In the genomic region with DNA sequence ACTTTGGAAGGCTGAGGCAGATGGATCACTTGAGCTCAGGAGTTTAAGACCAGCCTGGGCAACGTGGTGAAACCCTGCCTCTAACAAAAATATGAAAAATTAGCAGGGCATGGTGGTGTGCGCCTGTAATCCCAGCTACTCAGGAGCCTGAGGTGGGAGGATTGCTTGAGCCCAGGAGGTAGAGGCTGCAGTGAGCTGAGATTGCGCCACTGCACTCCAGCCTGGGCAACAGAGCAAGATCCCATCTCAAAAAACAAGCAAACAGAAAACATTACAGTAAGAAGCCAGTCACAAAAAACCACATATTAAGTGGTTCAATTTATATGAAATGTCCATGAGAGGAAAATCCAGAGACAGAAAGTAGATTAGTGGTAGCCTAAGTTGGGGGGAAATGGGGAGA, we compare ENCODE assay signal across 6 cellular contexts. TPM values are rescaled to one million over a fixed set of nuclear protein-coding genes. Genes with fewer than 3 reads are reported as not detected.
DNase-seq lines count a peak whose midpoint lies in the region; ATAC-seq, FAIRE-seq and TF ChIP-seq lines count a peak whose summit lies in the region.
"Not testable (repeated sequence)": the region's sequence is repeated elsewhere in the genome, so short reads cannot be mapped to it uniquely, and the experiment has no call there.

No MANE protein-coding gene starts in this region.

- CTCF ChIA-PET in CD8-positive, alpha-beta memory T cell (lab: Charles Lee); HepG2 (lab: Yijun Ruan, JAX; ENCODE audit: low intra/inter-chr PET ratio, low total read pairs): not testable (repeated sequence)

- not testable (repeated sequence) for H3K27ac ChIP-seq in CD8-positive, alpha-beta memory T cell (ENCODE audit: low read depth, low read length); HepG2 (ENCODE audit: extremely low read length, insufficient read depth, low read length)

- H3K27me3 ChIP-seq in CD8-positive, alpha-beta memory T cell (ENCODE audit: insufficient read depth, low read length, poor library complexity, severe bottlenecking); HepG2 (ENCODE audit: control insufficient read depth in 1 of 2, insufficient read depth in 2 of 2, low read length in 2 of 2): not testable (repeated sequence)

- intact Hi-C loops in HepG2 (cut with micrococcal nuclease; ENCODE audit: unreplicated experiment); natural killer cell (cut with micrococcal nuclease): not testable (repeated sequence)

- H3K4me3 Mint-ChIP-seq in CD8-positive, alpha-beta memory T cell = peak overlapping the region in 1 of 7 donors; percentile 43
- H3K4me3 Mint-ChIP-seq in IgD-negative memory B cell; activated naive CD8-positive, alpha-beta T cell treated with anti-CD3 and anti-CD28 coated beads, Interleukin-2, amount 50 U/mL, for 24 hours; natural killer cell; stimulated activated naive B cell treated with anti-CD40 and anti-IgM and Interleukin-4, amounts not matched to agents 10 μg/mL and 1 μg/mL and 100 μg/mL, for 72 hours: not testable (repeated sequence)

- not testable (repeated sequence) for H3K4me1 ChIP-seq in CD8-positive, alpha-beta memory T cell (ENCODE audit: insufficient read depth, low read length)
- H3K4me1 ChIP-seq in HepG2 (ENCODE audit: insufficient read depth, low read length) = peaks cover 11% of the 10 kb centered on the region; the same call in 1 of the 2 replicates

- H3K9me3 ChIP-seq in CD8-positive, alpha-beta memory T cell (ENCODE audit: low read length); HepG2 (ENCODE audit: low read length): not testable (repeated sequence)

- not testable (repeated sequence) for BruUV-seq in HepG2 (replicated peaks; lab: Mats Ljungman, UMichigan)

- H3K4me3 ChIP-seq in CD8-positive, alpha-beta memory T cell (ENCODE audit: low read length); HepG2 (replicated peaks in 1 of 3; ENCODE audit: insufficient read depth in 1 of 3, low read depth in 2 of 3, low read length in 3 of 3): not testable (repeated sequence)

- not testable (repeated sequence) for FAIRE-seq in HepG2 (lab: Jason Lieb, UNC)

- not testable (repeated sequence) for H3K9me3 Mint-ChIP-seq in CD8-positive, alpha-beta memory T cell; IgD-negative memory B cell; activated naive CD8-positive, alpha-beta T cell treated with anti-CD3 and anti-CD28 coated beads, Interleukin-2, amount 50 U/mL, for 24 hours; natural killer cell; stimulated activated naive B cell treated with anti-CD40 and anti-IgM and Interleukin-4, amounts not matched to agents 10 μg/mL and 1 μg/mL and 100 μg/mL, for 72 hours

- H3K36me3 Mint-ChIP-seq in CD8-positive, alpha-beta memory T cell = peaks cover 9 to 28% (median 18%) of the 10 kb centered on the region in 3 donors
- not testable (repeated sequence) for H3K36me3 Mint-ChIP-seq in IgD-negative memory B cell; activated naive CD8-positive, alpha-beta T cell treated with anti-CD3 and anti-CD28 coated beads, Interleukin-2, amount 50 U/mL, for 24 hours (ENCODE audit: low read depth); natural killer cell
- peaks cover 19 to 31% of the 10 kb centered on the region in 2 donors for H3K36me3 Mint-ChIP-seq in stimulated activated naive B cell treated with anti-CD40 and anti-IgM and Interleukin-4, amounts not matched to agents 10 μg/mL and 1 μg/mL and 100 μg/mL, for 72 hours

- H4K20me1 ChIP-seq in HepG2 (ENCODE audit: insufficient read depth, low read length) = not testable (repeated sequence)

- DNase-seq in CD8-positive, alpha-beta memory T cell; activated naive CD8-positive, alpha-beta T cell treated with anti-CD3 and anti-CD28 coated beads, Interleukin-2, amount 50 U/mL, for 24 hours; HepG2 (ENCODE audit: low spot score); natural killer cell; stimulated activated naive B cell treated with anti-CD40 and anti-IgM and Interleukin-4, amounts not matched to agents 10 μg/mL and 1 μg/mL and 100 μg/mL, for 72 hours: not testable (repeated sequence)

- 86% methylated on average over 3 of the region's 3 CpGs for WGBS in HepG2 (ENCODE audit: low lambda C conversion rate)

- not testable (repeated sequence) for TF ChIP-seq POLR2A in HepG2 (IDR thresholded peaks at IDR 0.05; ENCODE audit: insufficient read depth in 1 of 2, low read depth in 2 of 2, low read length in 2 of 2)

- not testable (repeated sequence) for H3K27me3 Mint-ChIP-seq in CD8-positive, alpha-beta memory T cell; IgD-negative memory B cell; activated naive CD8-positive, alpha-beta T cell treated with anti-CD3 and anti-CD28 coated beads, Interleukin-2, amount 50 U/mL, for 24 hours; natural killer cell (ENCODE audit: low read depth in 2 of 2); stimulated activated naive B cell treated with anti-CD40 and anti-IgM and Interleukin-4, amounts not matched to agents 10 μg/mL and 1 μg/mL and 100 μg/mL, for 72 hours

- H3K36me3 ChIP-seq in CD8-positive, alpha-beta memory T cell (ENCODE audit: insufficient read depth, low read length); HepG2 (replicated peaks in 1 of 2; ENCODE audit: control insufficient read depth in 1 of 2, insufficient read depth in 2 of 2, low read length in 2 of 2): not testable (repeated sequence)

- POLR2A ChIA-PET in CD8-positive, alpha-beta memory T cell (lab: Charles Lee); HepG2 (lab: Yijun Ruan, JAX): not testable (repeated sequence)

- peak overlapping the region in 5 of 8 donors; percentile 1 to 78 (median 15) for H3K27ac Mint-ChIP-seq in CD8-positive, alpha-beta memory T cell
- H3K27ac Mint-ChIP-seq in IgD-negative memory B cell = peak overlapping the region in 2 of 3 donors; percentile 8 to 32
- H3K27ac Mint-ChIP-seq in activated naive CD8-positive, alpha-beta T cell treated with anti-CD3 and anti-CD28 coated beads, Interleukin-2, amount 50 U/mL, for 24 hours = peak overlapping the region; percentile 11
- peak overlapping the region; percentile 11 to 16 for H3K27ac Mint-ChIP-seq in natural killer cell
- H3K27ac Mint-ChIP-seq in stimulated activated naive B cell treated with anti-CD40 and anti-IgM and Interleukin-4, amounts not matched to agents 10 μg/mL and 1 μg/mL and 100 μg/mL, for 72 hours = peak overlapping the region; percentile 84

- TF ChIP-seq RAD21 in HepG2 (CRISPR knock-in tag; IDR thresholded peaks at IDR 0.05) = not testable (repeated sequence)

- not testable (repeated sequence) for H3K79me2 ChIP-seq in HepG2 (ENCODE audit: insufficient read depth, low read length)

- not testable (repeated sequence) for H2AFZ ChIP-seq in HepG2 (ENCODE audit: low read length)

- ATAC-seq in activated naive CD8-positive, alpha-beta T cell treated with anti-CD3 and anti-CD28 coated beads, Interleukin-2, amount 50 U/mL, for 24 hours; HepG2; natural killer cell; stimulated activated naive B cell treated with anti-CD40 and anti-IgM and Interleukin-4, amounts not matched to agents 10 μg/mL and 1 μg/mL and 100 μg/mL, for 72 hours (replicated peaks): not testable (repeated sequence)

- not testable (repeated sequence) for H3K4me2 ChIP-seq in HepG2 (ENCODE audit: low read depth, low read length)

- in situ Hi-C loops in HepG2 (cut with HindIII; ENCODE audit: extremely low pct_ligation_motif_present, low pct_unique_long_range_greater_than_20kb) = not testable (repeated sequence)

- TF ChIP-seq EP300 in HepG2 (IDR thresholded peaks at IDR 0.05; ENCODE audit: low read depth in 2 of 2, low read length in 2 of 2); HepG2 (CRISPR knock-in tag; IDR thresholded peaks at IDR 0.05; ENCODE audit: borderline replicate concordance): not testable (repeated sequence)

- H3K4me1 Mint-ChIP-seq in CD8-positive, alpha-beta memory T cell; IgD-negative memory B cell; activated naive CD8-positive, alpha-beta T cell treated with anti-CD3 and anti-CD28 coated beads, Interleukin-2, amount 50 U/mL, for 24 hours; natural killer cell; stimulated activated naive B cell treated with anti-CD40 and anti-IgM and Interleukin-4, amounts not matched to agents 10 μg/mL and 1 μg/mL and 100 μg/mL, for 72 hours: not testable (repeated sequence)

- not testable (repeated sequence) for H3K9ac ChIP-seq in HepG2 (ENCODE audit: insufficient read depth, low read depth, low read length)

- not testable (repeated sequence) for TF ChIP-seq CTCF in HepG2 (CRISPR knock-in tag; IDR thresholded peaks at IDR 0.05); natural killer cell (IDR thresholded peaks at IDR 0.05)

RNA-seq across cellular contexts. Expression of gene STRN, which starts 12.7 kb away (rescaled TPM):
- 10 to 100 TPM; 26.9 to 28.3 TPM for total RNA-seq in CD8-positive, alpha-beta memory T cell
- 10.5 TPM for polyA plus RNA-seq in CD8-positive, alpha-beta memory T cell
- polyA plus RNA-seq in IgD-negative memory B cell (12.2 TPM), HepG2 (2011; rRNA removed) (8.8 and 10.4 TPM in 2 replicates)
- total RNA-seq in HepG2 (2016; rRNA removed; fragmentation: Illumina TruSeq; extraction: Trizol) (19.3 and 28.4 TPM in 2 replicates), natural killer cell (10 to 100 TPM; 43.1 to 49.9 (median 43.4) TPM)
- 2.6 and 3.9 TPM in 2 replicates for total RNA-seq in HepG2 (2016; cell fraction: cytosol; rRNA removed; fragmentation: Illumina TruSeq; extraction: Trizol; ENCODE audit: low read depth)
- 18.1 and 28.1 TPM in 2 replicates for total RNA-seq in HepG2 (2016; cell fraction: insoluble cytoplasmic fraction; rRNA removed; fragmentation: Illumina TruSeq; extraction: Trizol)
- 4.7 and 5.6 TPM in 2 replicates for total RNA-seq in HepG2 (2016; cell fraction: membrane; rRNA removed; fragmentation: Illumina TruSeq; extraction: Trizol)
- 13.5 and 15.6 TPM in 2 replicates for total RNA-seq in HepG2 (2016; cell fraction: nucleus; rRNA removed; fragmentation: Illumina TruSeq; extraction: Trizol)
- polyA plus RNA-seq in HepG2 (2011; cell fraction: cytosol; rRNA removed) = 4.5 and 5.8 TPM in 2 replicates
- polyA plus RNA-seq in HepG2 (2011; cell fraction: nucleus; rRNA removed) = 7.3 and 7.7 TPM in 2 replicates
- polyA plus RNA-seq in HepG2 (2012) = 9.5 and 11.1 TPM in 2 replicates
- 0.25 and 0.29 TPM in 2 replicates for polyA plus RNA-seq in HepG2 (2016; cell fraction: cytosol; fragmentation: Illumina TruSeq; extraction: Trizol; ENCODE audit: low read depth)
- 12.8 and 13.6 TPM in 2 replicates for polyA plus RNA-seq in HepG2 (2016; cell fraction: insoluble cytoplasmic fraction; fragmentation: Illumina TruSeq; extraction: Trizol; ENCODE audit: low read depth)
- 1.2 and 1.6 TPM in 2 replicates for polyA plus RNA-seq in HepG2 (2016; cell fraction: membrane; fragmentation: Illumina TruSeq; extraction: Trizol; ENCODE audit: low read depth)
- 8.9 and 9.6 TPM in 2 replicates for polyA plus RNA-seq in HepG2 (2016; cell fraction: nucleus; fragmentation: Illumina TruSeq; extraction: Trizol; ENCODE audit: insufficient read depth, low read depth)
- polyA minus RNA-seq in HepG2 (2011; rRNA and poly(A)+ RNA removed; ENCODE audit: low replicate concordance) = 20.8 and 25.5 TPM in 2 replicates
- polyA minus RNA-seq in HepG2 (2011; cell fraction: cytosol; rRNA and poly(A)+ RNA removed) = 17.0 and 22.1 TPM in 2 replicates
- polyA minus RNA-seq in HepG2 (2011; cell fraction: nucleus; rRNA and poly(A)+ RNA removed) = 30.6 and 31.7 TPM in 2 replicates

Comparison
In these comparisons a context has a peak if more than half of its experiments do, and no peak if none do; other contexts are left out.
1. H3K27ac Mint-ChIP-seq: peak in every context shown above with its lines; median percentile 84 in stimulated activated naive B cell treated with anti-CD40 and anti-IgM and Interleukin-4, amounts not matched to agents 10 μg/mL and 1 μg/mL and 100 μg/mL, for 72 hours; 20 in IgD-negative memory B cell; 15 in CD8-positive, alpha-beta memory T cell; 14 in natural killer cell; 11 in activated naive CD8-positive, alpha-beta T cell treated with anti-CD3 and anti-CD28 coated beads, Interleukin-2, amount 50 U/mL, for 24 hours.